ENCODE assay signal across 9 cellular contexts in genomic region chr16:85169333-85170065, GRCh38. TPM values are rescaled to one million over a fixed set of nuclear protein-coding genes. Genes with fewer than 3 reads are reported as not detected.
DNase-seq lines count a peak whose midpoint lies in the region; ATAC-seq and TF ChIP-seq lines count a peak whose summit lies in the region.
"Had no signal": no experiment of that assay in that cellular context is flagged by ENCODE, and none has a peak within 500 bp of the region (broad histone marks: within the 10 kb centered on the region; RNA-seq: fewer than 3 reads in every experiment).

No MANE protein-coding gene starts in this region.

- no peaks in the 10 kb centered on the region for H3K9me3 ChIP-seq in HEK293 (ENCODE audit: control insufficient read depth, insufficient read depth, low read depth, low read length)
- H3K9me3 ChIP-seq in mesodermal cell (ENCODE audit: control insufficient read depth, low read length): no peaks in the 10 kb centered on the region

- peaks cover 44% of the 10 kb centered on the region for H3K4me1 Mint-ChIP-seq in chondrocyte (ENCODE audit: low read depth)
- H3K4me1 Mint-ChIP-seq in progenitor cell of endocrine pancreas (ENCODE audit: low read depth): peaks cover 52% of the 10 kb centered on the region

- POLR2A ChIA-PET in HEK293 (lab: Yijun Ruan, JAX): interaction anchor here (0.6 kb wide), 1 partner anchor 116 kb away, joined by 5 read pairs; no protein-coding TSS in a partner anchor

- H3K27me3 Mint-ChIP-seq in chondrocyte (ENCODE audit: low read depth) (no peaks in the 10 kb centered on the region), progenitor cell of endocrine pancreas (peaks cover 47% of the 10 kb centered on the region)

- H3K36me3 Mint-ChIP-seq in chondrocyte (ENCODE audit: low read depth): no peaks in the 10 kb centered on the region
- H3K36me3 Mint-ChIP-seq in progenitor cell of endocrine pancreas (ENCODE audit: insufficient read depth): no peaks in the 10 kb centered on the region

- H3K9me3 Mint-ChIP-seq in chondrocyte (ENCODE audit: low read depth): no peaks in the 10 kb centered on the region
- H3K9me3 Mint-ChIP-seq in progenitor cell of endocrine pancreas (ENCODE audit: low read depth): no peaks in the 10 kb centered on the region

- H3K4me1 ChIP-seq in HEK293 (ENCODE audit: control insufficient read depth, insufficient read depth, low read length) (peaks cover 7% of the 10 kb centered on the region), mesodermal cell (ENCODE audit: control insufficient read depth, insufficient read depth, low read length, poor library complexity, severe bottlenecking) (peaks cover 49% of the 10 kb centered on the region)

- peak overlapping the region; percentile 19 for H3K4me3 Mint-ChIP-seq in chondrocyte (ENCODE audit: unreplicated experiment)
- H3K4me3 Mint-ChIP-seq in progenitor cell of endocrine pancreas (ENCODE audit: low read depth): no peak overlapping the region

- in situ Hi-C loops in ACHN (cut with HindIII; ENCODE audit: low pct_ligation_motif_present, low pct_unique_long_range_greater_than_20kb, low sequenced_read_pairs): no loop called here

- H3K4me3 ChIP-seq in HEK293 (ENCODE audit: low read depth, low read length) (peak overlapping the region; percentile 28), mesodermal cell (ENCODE audit: extremely low read depth, insufficient read depth, low read length, poor library complexity, severe bottlenecking) (peak overlapping the region; percentile 48)

- ATAC-seq in HG03135 (IDR thresholded peaks at IDR 0.05; ENCODE audit: unreplicated experiment): no peak

- DNase-seq in ACHN (peak; percentile 13), chondrocyte (ENCODE audit: low spot score) (no peak), putamen (ENCODE audit: low spot score) (no peak), progenitor cell of endocrine pancreas (ENCODE audit: low spot score, unreplicated experiment) (no peak)
- DNase-seq in activated CD4-positive, alpha-beta T cell treated with anti-CD3 and anti-CD28 coated beads for 1 hour: no peak
- DNase-seq: NCI-H1436 treated with DMSO at 0.1 percent for 48 hours had no signal

- peak overlapping the region; percentile 54; the same call in 1 of the 2 replicates for H3K27ac ChIP-seq in HEK293 (ENCODE audit: extremely low read depth, low read depth, low read length)
- no peak overlapping the region for H3K27ac ChIP-seq in mesodermal cell (ENCODE audit: low read depth, low read length, severe bottlenecking)

- H3K27ac Mint-ChIP-seq in chondrocyte (ENCODE audit: unreplicated experiment) (no peak overlapping the region), progenitor cell of endocrine pancreas (no peak overlapping the region)

- whole genome bisulfite sequencing in mesodermal cell (ENCODE audit: insufficient coverage in 2 of 2), 2 experiments: 0 to 1% methylated on average over 64 to 100 of the region's 125 CpGs

- H3K36me3 ChIP-seq in HEK293 (ENCODE audit: control insufficient read depth in 2 of 2, insufficient read depth in 1 of 2, low read length in 2 of 2) (peaks cover 0 to 6% of the 10 kb centered on the region in 2 experiments; a peak in 1 of 3 replicates), mesodermal cell (ENCODE audit: control insufficient read depth, insufficient read depth, low read length) (no peaks in the 10 kb centered on the region)

- TF ChIP-seq CTCF in HEK293 (tag by site-specific recombination; IDR thresholded peaks at IDR 0.05): no peak
- no peak for TF ChIP-seq CTCF in chondrocyte (IDR thresholded peaks at IDR 0.05)
- TF ChIP-seq CTCF in progenitor cell of endocrine pancreas (IDR thresholded peaks at IDR 0.05; ENCODE audit: unreplicated experiment): no peak

- CTCF ChIA-PET in HEK293 (lab: Yijun Ruan, JAX): no interaction called here

TF ChIP-seq in HEK293, 187 proteins besides CTCF, POLR2A, EP300 and RAD21:
- no peak for TF ChIP-seq ZNF530 (tag by site-specific recombination; IDR thresholded peaks at IDR 0.05; ENCODE audit: low read depth)
- no peak for TF ChIP-seq ZNF19 (tag by site-specific recombination; IDR thresholded peaks at IDR 0.05; ENCODE audit: low read depth)
- TF ChIP-seq REST (tag by site-specific recombination; IDR thresholded peaks at IDR 0.05): no peak
- TF ChIP-seq ZNF433 (tag by site-specific recombination; IDR thresholded peaks at IDR 0.05; ENCODE audit: low read depth): no peak
- TF ChIP-seq ZNF692 (tag by site-specific recombination; IDR thresholded peaks at IDR 0.05): 0 out of 2 replicates have a peak, but pooled peaks have one; percentile 19
- TF ChIP-seq ZBTB26 (tag by site-specific recombination; optimal IDR thresholded peaks at IDR 0.05): peak; percentile 29
- TF ChIP-seq ZNF792 (tag by site-specific recombination; IDR thresholded peaks at IDR 0.05): no peak
- no peak for TF ChIP-seq ZFP41 (tag by site-specific recombination; IDR thresholded peaks at IDR 0.05; ENCODE audit: borderline replicate concordance)
- TF ChIP-seq ZNF529 (tag by site-specific recombination; IDR thresholded peaks at IDR 0.05; ENCODE audit: insufficient replicate concordance): no peak
- TF ChIP-seq ZNF660 (tag by site-specific recombination; IDR thresholded peaks at IDR 0.05): 0 out of 2 replicates have a peak, but pooled peaks have one; percentile 24
- no peak for TF ChIP-seq ZNF777 (tag by site-specific recombination; IDR thresholded peaks at IDR 0.05; ENCODE audit: borderline replicate concordance)
TF ChIP-seq in HEK293: peak in this region for 3.

RNA-seq across cellular contexts. Expression of gene CIBAR2, which starts 57.2 kb away (rescaled TPM):
- total RNA-seq in chondrocyte (not detected in 3 replicates), progenitor cell of endocrine pancreas (0.43 and 0.80 TPM in 2 replicates)
- not detected for polyA plus RNA-seq in mesodermal cell (2013, experiment 1 of 2)
- not detected for polyA plus RNA-seq in mesodermal cell (2013, experiment 2 of 2)
